13 cellular contexts compared by ENCODE assay signal in the genomic region with DNA sequence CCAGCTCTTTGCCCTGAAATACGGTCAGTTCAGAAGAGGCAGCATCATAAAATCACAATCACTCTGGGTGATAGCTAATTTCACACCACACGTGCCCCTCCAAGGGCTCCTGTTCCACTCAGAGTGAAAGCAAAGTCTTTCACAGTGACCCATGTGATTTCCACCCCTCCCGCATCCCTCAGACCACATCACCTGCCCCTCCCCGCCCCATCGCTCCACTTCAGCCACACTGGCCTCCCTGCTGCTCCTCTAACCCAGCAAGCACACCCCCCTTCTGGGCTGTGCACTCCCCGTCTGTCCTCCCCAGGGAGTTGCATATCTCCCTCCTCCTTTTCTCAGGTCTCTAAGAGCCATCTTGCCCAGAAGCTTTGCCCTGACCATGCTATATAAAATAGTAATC.
A peak's percentile ranks its signal among the peaks of the same experiment; 100 is the strongest.
DNase-seq lines count a peak whose midpoint lies in the region; ATAC-seq, FAIRE-seq and TF ChIP-seq lines count a peak whose summit lies in the region.
"Had no signal": no experiment of that assay in that cellular context is flagged by ENCODE, and none has a peak within 500 bp of the region (broad histone marks: within the 10 kb centered on the region; RNA-seq: fewer than 3 reads in every experiment).

No MANE protein-coding gene starts in this region.

- no peak for TF ChIP-seq POLR2A in GM12892 (IDR thresholded peaks at IDR 0.05; ENCODE audit: low read depth, low read length)

- POLR2A ChIA-PET in activated B cell treated with CpG ODN at 0.5 μM for 24 hours (lab: Charles Lee) = no interaction called here
- POLR2A ChIA-PET in CD8-positive, alpha-beta T cell (lab: Charles Lee) = no interaction called here

- H3K4me3 Mint-ChIP-seq in activated B cell treated with CpG ODN at 0.5 μM for 24 hours = no peak overlapping the region
- H3K4me3 Mint-ChIP-seq in CD8-positive, alpha-beta T cell = no peak overlapping the region

- ATAC-seq in GM19463 (IDR thresholded peaks at IDR 0.05; ENCODE audit: unreplicated experiment) (peak; percentile 84), HG02970 (IDR thresholded peaks at IDR 0.05; ENCODE audit: low FRiP score, unreplicated experiment) (peak; percentile 48), activated B cell treated with CpG ODN at 0.5 μM for 24 hours (ENCODE audit: low read depth) (peak; percentile 34)
- ATAC-seq in CD8-positive, alpha-beta T cell = no peak

- intact Hi-C loops in activated B cell treated with CpG ODN at 0.5 μM for 24 hours (cut with micrococcal nuclease) = no loop called here
- intact Hi-C loops in CD8-positive, alpha-beta T cell (cut with DNase I, micrococcal nuclease) = no loop called here

- H3K27ac Mint-ChIP-seq in activated B cell treated with CpG ODN at 0.5 μM for 24 hours = no peak overlapping the region
- H3K27ac Mint-ChIP-seq in CD8-positive, alpha-beta T cell = no peak overlapping the region

- CTCF ChIA-PET in activated B cell treated with CpG ODN at 0.5 μM for 24 hours (lab: Charles Lee) = no interaction called here
- CTCF ChIA-PET in CD8-positive, alpha-beta T cell (lab: Charles Lee) = interaction anchor here (0.9 kb wide), 1 partner anchor 399 kb away, joined by 4 read pairs; no protein-coding TSS in a partner anchor

- H3K27me3 Mint-ChIP-seq in activated B cell treated with CpG ODN at 0.5 μM for 24 hours = peaks cover 18% of the 10 kb centered on the region
- H3K27me3 Mint-ChIP-seq in CD8-positive, alpha-beta T cell (ENCODE audit: low read depth) = peaks cover 2% of the 10 kb centered on the region

- no peaks in the 10 kb centered on the region for H3K36me3 Mint-ChIP-seq in activated B cell treated with CpG ODN at 0.5 μM for 24 hours (ENCODE audit: low read depth)
- no peaks in the 10 kb centered on the region for H3K36me3 Mint-ChIP-seq in CD8-positive, alpha-beta T cell

- H3K9me3 Mint-ChIP-seq in activated B cell treated with CpG ODN at 0.5 μM for 24 hours = no peaks in the 10 kb centered on the region
- H3K9me3 Mint-ChIP-seq in CD8-positive, alpha-beta T cell = no peaks in the 10 kb centered on the region

- DNase-seq in GM12892 (ENCODE audit: insufficient read length) (peak; percentile 33), activated B cell treated with CpG ODN at 0.5 μM for 24 hours (no peak), medulla oblongata (ENCODE audit: extremely low spot score) (no peak), NCI-H226 (no peak), RCC 7860 (ENCODE audit: low spot score) (no peak)
- DNase-seq in CD8-positive, alpha-beta T cell = no peak
- DNase-seq: activated CD4-positive, alpha-beta T cell treated with anti-CD3 and anti-CD28 coated beads for 1 hour; MG63; NCI-H526; SJCRH30; thyroid gland had no signal

- H3K27me3 ChIP-seq in CD8-positive, alpha-beta T cell (ENCODE audit: insufficient read depth, low read length) = no peaks in the 10 kb centered on the region
- H3K27me3 ChIP-seq: MG63, SJCRH30, thyroid gland had no signal

- no peak overlapping the region for H3K27ac ChIP-seq in CD8-positive, alpha-beta T cell (ENCODE audit: low read depth, low read length)
- H3K27ac ChIP-seq: SJCRH30 had no signal

- H3K4me1 Mint-ChIP-seq in activated B cell treated with CpG ODN at 0.5 μM for 24 hours = peaks cover 9% of the 10 kb centered on the region
- peaks cover 8% of the 10 kb centered on the region for H3K4me1 Mint-ChIP-seq in CD8-positive, alpha-beta T cell (ENCODE audit: low read depth)

- FAIRE-seq in GM12892 (lab: Jason Lieb, UNC) (no peak), RCC 7860 (lab: Jason Lieb, UNC) (no peak)

- no peaks in the 10 kb centered on the region for H3K36me3 ChIP-seq in CD8-positive, alpha-beta T cell (ENCODE audit: insufficient read depth, low read length)
- H3K36me3 ChIP-seq: MG63, SJCRH30, thyroid gland had no signal

- no peaks in the 10 kb centered on the region for H3K9me3 ChIP-seq in CD8-positive, alpha-beta T cell (ENCODE audit: low read length)
- H3K9me3 ChIP-seq: MG63, SJCRH30, thyroid gland had no signal

- no peaks in the 10 kb centered on the region for H3K4me1 ChIP-seq in CD8-positive, alpha-beta T cell (ENCODE audit: insufficient read depth, low read length)

- TF ChIP-seq CTCF in activated B cell treated with CpG ODN at 0.5 μM for 24 hours (IDR thresholded peaks at IDR 0.05) = no peak
- TF ChIP-seq CTCF in CD8-positive, alpha-beta T cell (IDR thresholded peaks at IDR 0.05) = no peak

- H3K4me3 ChIP-seq in CD8-positive, alpha-beta T cell (ENCODE audit: low read depth, low read length) = no peak overlapping the region
- H3K4me3 ChIP-seq: MG63, SJCRH30, thyroid gland had no signal
